ENCODE assay signal across 8 cellular contexts in the genomic region with DNA sequence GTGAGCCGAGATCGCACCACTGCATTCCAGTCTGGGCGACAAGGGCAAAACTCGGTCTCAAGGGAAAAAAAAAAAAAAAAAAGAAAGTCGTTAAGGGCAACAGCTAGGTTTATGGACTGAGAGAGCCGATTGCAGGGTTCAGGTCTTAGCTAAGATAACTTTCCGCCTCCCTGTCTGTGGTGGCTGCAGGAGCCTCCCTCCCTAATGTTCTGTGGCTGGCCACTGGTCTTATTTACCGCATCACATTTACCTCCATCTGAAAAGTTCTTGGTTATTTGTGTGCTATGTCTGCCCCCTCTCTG. TPM values are rescaled to one million over a fixed set of nuclear protein-coding genes. Genes with fewer than 3 reads are reported as not detected.
DNase-seq lines count a peak whose midpoint lies in the region; ATAC-seq and TF ChIP-seq lines count a peak whose summit lies in the region.

No MANE protein-coding gene starts in this region.

- BruUV-seq in A673 (replicated peaks; lab: Mats Ljungman, UMichigan) = no TSS peak

- intact Hi-C loops in A673 (cut with micrococcal nuclease; ENCODE audit: unreplicated experiment) = no loop called here
- intact Hi-C loops in left colon (cut with DNase I, micrococcal nuclease) = no loop called here

- POLR2A ChIA-PET in A673 (lab: Charles Lee; ENCODE audit: low non-redundant PET) = no interaction called here

- no peaks in the 10 kb centered on the region for H3K9me3 Mint-ChIP-seq in brain

- H3K36me3 ChIP-seq in A673 (ENCODE audit: insufficient read depth, low read length, poor library complexity, severe bottlenecking) (no peaks in the 10 kb centered on the region), HUES48 (ENCODE audit: control insufficient read depth, insufficient read depth, low read length) (no peaks in the 10 kb centered on the region)

- no peak overlapping the region for H3K9ac ChIP-seq in HUES48 (ENCODE audit: low read depth, low read length)

- peaks cover 39% of the 10 kb centered on the region for H3K4me1 Mint-ChIP-seq in brain

- H3K9me3 ChIP-seq in A673 (ENCODE audit: low read depth, low read length, poor library complexity, severe bottlenecking) (no peaks in the 10 kb centered on the region), HUES48 (ENCODE audit: control insufficient read depth, insufficient read depth, low read length) (no peaks in the 10 kb centered on the region), mononuclear cell (ENCODE audit: low read depth, low read length) (no peaks in the 10 kb centered on the region)

- no peaks in the 10 kb centered on the region for H3K27me3 Mint-ChIP-seq in brain

- peaks cover 12% of the 10 kb centered on the region for H3K36me3 Mint-ChIP-seq in brain

- H3K4me3 ChIP-seq in A673 (ENCODE audit: low read depth, low read length, poor library complexity, severe bottlenecking) = peak overlapping the region; percentile 58
- H3K4me3 ChIP-seq in HUES48 (ENCODE audit: low read depth, low read length) = peak overlapping the region; percentile 71
- H3K4me3 ChIP-seq in mononuclear cell (ENCODE audit: low read length) = peak overlapping the region; percentile 53

- H3K27ac ChIP-seq in A673 (ENCODE audit: low read depth, low read length, poor library complexity, severe bottlenecking) (peak overlapping the region; percentile 80), HUES48 (ENCODE audit: low read depth, low read length) (no peak overlapping the region)

- peak overlapping the region; percentile 84 to 89 (median 88) for H3K4me3 Mint-ChIP-seq in brain

- peak overlapping the region; percentile 76 to 92 (median 88) for H3K27ac Mint-ChIP-seq in brain

- no peak for DNase-seq in A673 (ENCODE audit: low spot score)
- no peak for DNase-seq in NCI-H526 (lab: John Stamatoyannopoulos, UW)
- no peak for DNase-seq in left colon

- ATAC-seq in GM18498 (IDR thresholded peaks at IDR 0.05; ENCODE audit: unreplicated experiment) = no peak
- ATAC-seq in GM18858 (IDR thresholded peaks at IDR 0.05; ENCODE audit: unreplicated experiment) = no peak
- ATAC-seq in left colon = no peak

- CTCF ChIA-PET in A673 (lab: Charles Lee) = no interaction called here

- H3K4me1 ChIP-seq in A673 (ENCODE audit: insufficient read depth, low read length, poor library complexity, severe bottlenecking) (peaks cover 21% of the 10 kb centered on the region), HUES48 (ENCODE audit: control insufficient read depth, insufficient read depth, low read length) (peaks cover 8% of the 10 kb centered on the region; the same call in 1 of the 2 replicates), mononuclear cell (ENCODE audit: insufficient read depth, low read length) (peaks cover 52% of the 10 kb centered on the region)

- H3K27me3 ChIP-seq in A673 (replicated peaks; ENCODE audit: insufficient read depth, low read depth, low read length, poor library complexity) = no peaks in the 10 kb centered on the region
- H3K27me3 ChIP-seq in HUES48 (ENCODE audit: control insufficient read depth, insufficient read depth, low read length) = no peaks in the 10 kb centered on the region
- no peaks in the 10 kb centered on the region for H3K27me3 ChIP-seq in mononuclear cell (ENCODE audit: insufficient read depth, low read length)

- TF ChIP-seq CTCF in A673 (conservative IDR thresholded peaks at IDR 0.05; ENCODE audit: low read depth, low read length) (no peak), brain (conservative IDR thresholded peaks at IDR 0.05) (no peak)

RNA-seq across cellular contexts. Expression of a gene that starts 0.7 kb away (rescaled TPM):
- total RNA-seq in A673 (2021) (18.1 and 20.3 TPM in 2 replicates), mononuclear cell (4.3 TPM), left colon (10 to 100 TPM; 10.2 TPM)
- polyA plus RNA-seq in brain (ENCODE audit: insufficient read depth, low read depth, low replicate concordance) = 29.6 TPM

RNA-seq across cellular contexts. Expression of a gene that starts 45.9 kb away (rescaled TPM):
- total RNA-seq in A673 (2021) (16.3 and 16.8 TPM in 2 replicates), mononuclear cell (8.0 TPM), left colon (10 to 100 TPM in 1 of 2 donors, 1 to 10 TPM in 1; 8.5 to 10.1 TPM)
- polyA plus RNA-seq in brain (ENCODE audit: insufficient read depth, low read depth, low replicate concordance) = 10.9 TPM
